In the genomic region with DNA sequence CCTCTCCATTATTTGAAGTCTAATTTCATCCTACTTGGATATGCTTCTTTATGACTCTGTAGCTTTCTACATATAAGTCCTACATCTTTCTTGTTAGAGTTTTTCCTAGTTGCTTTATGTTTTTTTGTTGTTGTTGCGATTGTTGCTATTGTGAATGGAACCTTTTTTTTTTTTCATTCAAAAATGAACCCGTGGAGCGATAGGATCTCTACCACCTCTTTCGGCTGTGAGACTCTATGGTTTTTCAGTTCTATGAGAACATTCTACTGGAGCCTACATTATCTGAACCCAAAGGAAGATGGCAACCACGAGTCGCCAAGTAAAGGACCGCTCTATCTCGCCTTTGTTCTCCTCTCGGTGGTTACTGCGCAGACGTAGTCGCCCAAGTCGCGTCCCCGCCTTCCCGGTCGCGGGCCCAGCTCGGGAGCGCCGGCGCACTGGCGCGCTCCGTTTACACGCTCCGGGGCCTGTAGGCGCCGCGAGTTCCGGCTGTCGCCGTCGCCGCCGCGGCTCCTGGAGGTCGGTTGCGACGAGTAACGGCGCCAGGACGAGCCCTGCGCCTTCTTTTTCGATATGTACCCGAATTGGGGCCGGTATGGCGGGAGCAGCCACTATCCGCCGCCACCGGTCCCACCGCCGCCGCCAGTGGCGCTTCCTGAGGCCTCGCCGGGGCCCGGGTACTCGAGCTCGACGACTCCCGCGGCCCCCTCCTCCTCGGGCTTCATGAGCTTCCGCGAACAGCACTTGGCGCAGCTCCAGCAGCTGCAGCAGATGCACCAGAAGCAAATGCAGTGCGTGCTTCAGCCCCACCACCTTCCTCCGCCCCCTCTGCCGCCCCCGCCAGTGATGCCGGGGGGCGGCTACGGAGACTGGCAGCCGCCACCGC, we compare ENCODE assay signal across 8 cellular contexts. TPM values are rescaled to one million over a fixed set of nuclear protein-coding genes. Genes with fewer than 3 reads are reported as not detected.
DNase-seq lines count a peak whose midpoint lies in the region; FAIRE-seq and TF ChIP-seq lines count a peak whose summit lies in the region.

A gene with protein sequence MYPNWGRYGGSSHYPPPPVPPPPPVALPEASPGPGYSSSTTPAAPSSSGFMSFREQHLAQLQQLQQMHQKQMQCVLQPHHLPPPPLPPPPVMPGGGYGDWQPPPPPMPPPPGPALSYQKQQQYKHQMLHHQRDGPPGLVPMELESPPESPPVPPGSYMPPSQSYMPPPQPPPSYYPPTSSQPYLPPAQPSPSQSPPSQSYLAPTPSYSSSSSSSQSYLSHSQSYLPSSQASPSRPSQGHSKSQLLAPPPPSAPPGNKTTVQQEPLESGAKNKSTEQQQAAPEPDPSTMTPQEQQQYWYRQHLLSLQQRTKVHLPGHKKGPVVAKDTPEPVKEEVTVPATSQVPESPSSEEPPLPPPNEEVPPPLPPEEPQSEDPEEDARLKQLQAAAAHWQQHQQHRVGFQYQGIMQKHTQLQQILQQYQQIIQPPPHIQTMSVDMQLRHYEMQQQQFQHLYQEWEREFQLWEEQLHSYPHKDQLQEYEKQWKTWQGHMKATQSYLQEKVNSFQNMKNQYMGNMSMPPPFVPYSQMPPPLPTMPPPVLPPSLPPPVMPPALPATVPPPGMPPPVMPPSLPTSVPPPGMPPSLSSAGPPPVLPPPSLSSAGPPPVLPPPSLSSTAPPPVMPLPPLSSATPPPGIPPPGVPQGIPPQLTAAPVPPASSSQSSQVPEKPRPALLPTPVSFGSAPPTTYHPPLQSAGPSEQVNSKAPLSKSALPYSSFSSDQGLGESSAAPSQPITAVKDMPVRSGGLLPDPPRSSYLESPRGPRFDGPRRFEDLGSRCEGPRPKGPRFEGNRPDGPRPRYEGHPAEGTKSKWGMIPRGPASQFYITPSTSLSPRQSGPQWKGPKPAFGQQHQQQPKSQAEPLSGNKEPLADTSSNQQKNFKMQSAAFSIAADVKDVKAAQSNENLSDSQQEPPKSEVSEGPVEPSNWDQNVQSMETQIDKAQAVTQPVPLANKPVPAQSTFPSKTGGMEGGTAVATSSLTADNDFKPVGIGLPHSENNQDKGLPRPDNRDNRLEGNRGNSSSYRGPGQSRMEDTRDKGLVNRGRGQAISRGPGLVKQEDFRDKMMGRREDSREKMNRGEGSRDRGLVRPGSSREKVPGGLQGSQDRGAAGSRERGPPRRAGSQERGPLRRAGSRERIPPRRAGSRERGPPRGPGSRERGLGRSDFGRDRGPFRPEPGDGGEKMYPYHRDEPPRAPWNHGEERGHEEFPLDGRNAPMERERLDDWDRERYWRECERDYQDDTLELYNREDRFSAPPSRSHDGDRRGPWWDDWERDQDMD (N-terminal part only) (plus strand): TSS at position 400 of the 886 bp plus-strand sequence. CDS start 174 bp downstream, at position 574.

- peak; percentile 74 for TF ChIP-seq CTCF in GM20000 (IDR thresholded peaks at IDR 0.05; ENCODE audit: extremely low read depth, missing control alignments)
- TF ChIP-seq CTCF in H1 (IDR thresholded peaks at IDR 0.05; ENCODE audit: control extremely low read depth in 1 of 3, insufficient read depth in 1 of 3, low read depth in 1 of 3, low read length in 3 of 3): peak; percentile 37 to 74 (median 50); a peak in 3 of 4 replicates

- H3K27ac ChIP-seq in H1 (ENCODE audit: low read depth, low read length) (peak within 1 kb of the TSS; percentile 38; the same call in 1 of the 2 replicates), mesenchymal stem cell (ENCODE audit: low read length, poor library complexity, severe bottlenecking) (no peak within 1 kb of the TSS)

- H3K4me1 ChIP-seq in H1 (replicated peaks in 1 of 4; ENCODE audit: control insufficient read depth in 3 of 4, insufficient read depth in 4 of 4, low read length in 3 of 4) (peaks cover 0 to 3% (median 0%) of the 10 kb centered on the region in 4 experiments; a peak in 1 of 7 replicates), mesenchymal stem cell (ENCODE audit: control insufficient read depth, insufficient read depth, low read depth, low read length) (peaks cover 3% of the 10 kb centered on the region)

- peaks cover 23 to 48% of the 10 kb centered on the region in 2 experiments for H3K79me2 ChIP-seq in H1 (ENCODE audit: control insufficient read depth in 1 of 2, insufficient read depth in 2 of 2, low read length in 2 of 2)

- H4K8ac ChIP-seq in H1 (ENCODE audit: extremely low read depth, insufficient read depth, low read length) (peak within 1 kb of the TSS; percentile 96), mesenchymal stem cell (ENCODE audit: low read length) (peak within 1 kb of the TSS; percentile 97)

- no peak within 1 kb of the TSS for H2BK20ac ChIP-seq in H1 (ENCODE audit: low read length)

- TF ChIP-seq EP300 in H1 (IDR thresholded peaks at IDR 0.05; ENCODE audit: borderline replicate concordance in 1 of 2, low read depth in 2 of 2, low read length in 2 of 2): 0 out of 3 replicates have a peak, but pooled peaks of 1 of the 2 experiments have one; percentile 69

- TF ChIP-seq RAD21 in H1 (IDR thresholded peaks at IDR 0.05 in 1 of 2, conservative IDR thresholded peaks at IDR 0.05 in 1 of 2; ENCODE audit: low read depth in 2 of 2, low read length in 2 of 2): no peak

- 2% methylated on average over 49 of the region's 76 CpGs; no CpG with 5 or more reads in 1 of the 2 experiments for WGBS in H1 (ENCODE audit: extremely low coverage in 1 of 2, insufficient coverage in 1 of 2, insufficient read length in 1 of 2, insufficient replicate concordance in 2 of 2, low coverage in 1 of 2, low lambda C conversion rate in 2 of 2, missing lambda C conversion rate in 1 of 2), 2 experiments
- under 1% methylated on average over 75 of the region's 76 CpGs for whole genome bisulfite sequencing in mesenchymal stem cell

- peak within 1 kb of the TSS; percentile 72 to 92 (median 78) for H3K4me3 ChIP-seq in H1 (ENCODE audit: extremely low read depth in 1 of 4, insufficient read depth in 2 of 4, low read depth in 3 of 4, low read length in 4 of 4)
- peak within 1 kb of the TSS; percentile 77 to 92 for H3K4me3 ChIP-seq in mesenchymal stem cell (ENCODE audit: insufficient read depth in 1 of 2, low read depth in 1 of 2, low read length in 2 of 2)

- no peak within 1 kb of the TSS for H3K23ac ChIP-seq in H1 (ENCODE audit: insufficient read length)
- H3K23ac ChIP-seq in mesenchymal stem cell (ENCODE audit: low read length in 2 of 2): peak within 1 kb of the TSS in 1 of 2 experiments; percentile 89

- H3K18ac ChIP-seq in H1 (ENCODE audit: extremely low read depth, low read length): peak within 1 kb of the TSS; percentile 19; the same call in 1 of the 2 replicates
- H3K18ac ChIP-seq in mesenchymal stem cell (ENCODE audit: low read depth in 1 of 2, low read length in 2 of 2): peak within 1 kb of the TSS; percentile 95 to 98

- peak within 1 kb of the TSS; percentile 93 for H4K5ac ChIP-seq in H1 (ENCODE audit: insufficient read length, low read depth, low read length)

- H2BK12ac ChIP-seq in H1 (ENCODE audit: low read depth, low read length) (no peak within 1 kb of the TSS), mesenchymal stem cell (ENCODE audit: low read length in 2 of 2) (peak within 1 kb of the TSS in 1 of 2 experiments; percentile 19)

- H3K9ac ChIP-seq in H1 (replicated peaks in 1 of 4; ENCODE audit: extremely low read depth in 1 of 4, low read depth in 3 of 4, low read length in 3 of 4): peak within 1 kb of the TSS; percentile 47 to 90 (median 86)
- H3K9ac ChIP-seq in mesenchymal stem cell (ENCODE audit: low read length): peak within 1 kb of the TSS; percentile 90

- H3K36me3 ChIP-seq in H1 (ENCODE audit: control insufficient read depth in 2 of 4, insufficient read depth in 4 of 4, low read length in 3 of 4) (peaks cover 0 to 3% (median 0%) of the 10 kb centered on the region in 4 experiments; a peak in 2 of 8 replicates), mesenchymal stem cell (ENCODE audit: control insufficient read depth in 1 of 2, insufficient read depth in 2 of 2, low read depth in 1 of 2, low read length in 2 of 2) (peaks cover 0 to 3% of the 10 kb centered on the region in 2 experiments)

- FAIRE-seq in H1 (lab: Jason Lieb, UNC): peak; percentile 68

- H3K79me1 ChIP-seq in H1 (ENCODE audit: low read depth, low read length) (peaks cover 3% of the 10 kb centered on the region; the same call in 1 of the 2 replicates), mesenchymal stem cell (replicated peaks; ENCODE audit: low read length, poor library complexity, severe bottlenecking) (peaks cover 1% of the 10 kb centered on the region)

- H2BK15ac ChIP-seq in H1 (ENCODE audit: low read length): no peak within 1 kb of the TSS
- H2BK15ac ChIP-seq in mesenchymal stem cell (ENCODE audit: low read depth, poor library complexity, severe bottlenecking): peak within 1 kb of the TSS; percentile 86

- peak within 1 kb of the TSS; percentile 77 to 91 for H3K4me2 ChIP-seq in H1 (ENCODE audit: insufficient read depth in 1 of 2, low read depth in 2 of 2, low read length in 2 of 2)
- peak within 1 kb of the TSS; percentile 94 for H3K4me2 ChIP-seq in mesenchymal stem cell (ENCODE audit: low read length, poor library complexity, severe bottlenecking)

- H3K27me3 ChIP-seq in H1 (replicated peaks in 1 of 4; ENCODE audit: control insufficient read depth in 3 of 4, extremely low read depth in 1 of 4, insufficient read depth in 3 of 4, low read length in 3 of 4): no peaks in the 10 kb centered on the region
- H3K27me3 ChIP-seq in mesenchymal stem cell (ENCODE audit: control insufficient read depth in 1 of 2, insufficient read depth in 1 of 2, low read length in 2 of 2): no peaks in the 10 kb centered on the region

- H3K4ac ChIP-seq in H1 (replicated peaks; ENCODE audit: insufficient read length, low read depth, low read length) (no peak within 1 kb of the TSS), mesenchymal stem cell (ENCODE audit: low read depth in 1 of 2, low read length in 2 of 2) (peak within 1 kb of the TSS; percentile 82 to 99)

- CTCF ChIA-PET in H1 (lab: Charles Lee; ENCODE audit: partially characterized antibody): interaction anchor here (0.6 to 3.0 kb wide), 22 partner anchors 9 to 1111 kb away, joined by 3 to 11 read pairs (median 4); a partner anchor contains a TSS

- H3K9me3 ChIP-seq in H1 (ENCODE audit: insufficient read depth in 2 of 2, low read depth in 1 of 2, low read length in 1 of 2) (no peaks in the 10 kb centered on the region), mesenchymal stem cell (ENCODE audit: control insufficient read depth, low read length) (no peaks in the 10 kb centered on the region)

- peak within 1 kb of the TSS; percentile 52; the same call in 1 of the 2 replicates for H2BK5ac ChIP-seq in H1 (ENCODE audit: low read depth, low read length)
- H2BK5ac ChIP-seq in mesenchymal stem cell (ENCODE audit: low read depth, low read length, poor library complexity, severe bottlenecking): peak within 1 kb of the TSS; percentile 1

- TF ChIP-seq POLR2A in H1 (IDR thresholded peaks at IDR 0.05; ENCODE audit: control extremely low read depth in 1 of 2, low read depth in 2 of 2, low read length in 2 of 2): peak; percentile 87 to 91

- peak within 1 kb of the TSS; percentile 33 for H2BK120ac ChIP-seq in H1 (replicated peaks; ENCODE audit: low read depth, low read length)
- no peak within 1 kb of the TSS for H2BK120ac ChIP-seq in mesenchymal stem cell (ENCODE audit: low read depth, low read length)

- H3K14ac ChIP-seq in H1 (ENCODE audit: insufficient read length) (no peak within 1 kb of the TSS), mesenchymal stem cell (ENCODE audit: low read length in 2 of 2) (peak within 1 kb of the TSS in 1 of 2 experiments; percentile 99)

- H2AFZ ChIP-seq in H1 (ENCODE audit: low read length): peak within 1 kb of the TSS; percentile 92
- peak within 1 kb of the TSS; percentile 98 for H2AFZ ChIP-seq in mesenchymal stem cell (ENCODE audit: low read depth, low read length)

- POLR2A ChIA-PET in H1 (lab: Charles Lee; ENCODE audit: partially characterized antibody): interaction anchor here (0.6 to 2.9 kb wide), 14 partner anchors 8 to 1296 kb away, joined by 3 to 17 read pairs (median 3); a partner anchor contains a TSS

- no peak within 1 kb of the TSS for H3K56ac ChIP-seq in H1 (replicated peaks; ENCODE audit: insufficient read length, low read depth, low read length)

- DNase-seq in COLO829 (ENCODE audit: low spot score) (peak; percentile 95), GM20000 (ENCODE audit: low spot score) (peak; percentile 95), HT1080 (ENCODE audit: low read depth) (peak; percentile 95), NOMO-1 treated with DMSO at 0.1 percent for 48 hours (lab: John Stamatoyannopoulos, UW; ENCODE audit: unreplicated experiment) (peak; percentile 98), H1 (ENCODE audit: low read depth in 1 of 2, low spot score in 2 of 2) (peak; percentile 75 to 89), mesenchymal stem cell (peak; percentile 97)
- peak; percentile 52 to 81 (median 77) for DNase-seq in activated CD8-positive, alpha-beta memory T cell treated with anti-CD3 and anti-CD28 coated beads for 48 hours (ENCODE audit: low read depth in 2 of 3, low spot score in 2 of 3)
- DNase-seq in stimulated activated CD8-positive, alpha-beta memory T cell treated with anti-CD3 and anti-CD28 coated beads, Interleukin-15, amount 100 ng/mL, for 1 hour (ENCODE audit: low read depth): peak; percentile 79

- H3K23me2 ChIP-seq in H1 (ENCODE audit: low read depth, low read length): peaks cover 10% of the 10 kb centered on the region

- H2AK5ac ChIP-seq in H1 (ENCODE audit: low read depth, low read length) (peak within 1 kb of the TSS; percentile 53; the same call in 1 of the 2 replicates), mesenchymal stem cell (ENCODE audit: low read length, severe bottlenecking) (no peak within 1 kb of the TSS)

- H4K91ac ChIP-seq in H1 (replicated peaks; ENCODE audit: insufficient read length, low read length): peak within 1 kb of the TSS; percentile 3
- peak within 1 kb of the TSS; percentile 74 for H4K91ac ChIP-seq in mesenchymal stem cell (ENCODE audit: low read length)

- peaks cover 4 to 12% of the 10 kb centered on the region in 2 experiments for H4K20me1 ChIP-seq in H1 (replicated peaks in 1 of 2; ENCODE audit: control insufficient read depth in 1 of 2, insufficient read depth in 2 of 2, low read length in 2 of 2)

RNA-seq across cellular contexts. Expression of the gene that starts here (rescaled TPM):
- 14.0 and 14.1 TPM in 2 replicates for total RNA-seq in HT1080 (2014; rRNA removed; shearing (Covaris generic))
- polyA plus RNA-seq in HT1080 (2015; cell fraction: cytosol; rRNA removed): 16.8 and 23.2 TPM in 2 replicates
- 62.4 and 66.8 TPM in 2 replicates for polyA plus RNA-seq in HT1080 (2015; cell fraction: nucleus; rRNA removed)
- total RNA-seq in H1 (2021; fragmentation: NEBNext Ultra II Directional; extraction: Animal tissue kit (Norgen Biotek cat#: 25700)): 69.0 and 71.7 TPM in 2 replicates
- 13.5 and 14.7 TPM in 2 replicates for polyA plus RNA-seq in H1 (2011; rRNA removed)
- polyA plus RNA-seq in H1 (2011; cell fraction: cytosol; rRNA removed): 12.5 TPM
- 29.2 TPM for polyA plus RNA-seq in H1 (2011; cell fraction: nucleus; rRNA removed)
- polyA plus RNA-seq in H1 (2012, experiment 1 of 2): 46.7 to 54.5 TPM (median 50.0 TPM) in 4 replicates
- polyA plus RNA-seq in H1 (2012, experiment 2 of 2): 6.2 TPM
- polyA plus RNA-seq in H1 (2013, experiment 1 of 2): 42.0 TPM
- polyA plus RNA-seq in H1 (2013, experiment 2 of 2): 35.5 TPM
- 22.1 and 23.8 TPM in 2 replicates for polyA minus RNA-seq in H1 (2011; rRNA and poly(A)+ RNA removed)
- polyA minus RNA-seq in H1 (2011; cell fraction: cytosol; rRNA and poly(A)+ RNA removed): 20.1 TPM
- polyA minus RNA-seq in H1 (2011; cell fraction: nucleus; rRNA and poly(A)+ RNA removed): 65.2 TPM
- polyA plus RNA-seq in mesenchymal stem cell (2013, experiment 1 of 2): 23.0 TPM
- 21.4 TPM for polyA plus RNA-seq in mesenchymal stem cell (2013, experiment 2 of 2)
